In genomic region chr10:3813267-3813666, GRCh38 we compare ENCODE assay signal across 21 cellular contexts. TPM values are rescaled to one million over a fixed set of nuclear protein-coding genes. Genes with fewer than 3 reads are reported as not detected.
DNase-seq lines count a peak whose midpoint lies in the region; ATAC-seq and TF ChIP-seq lines count a peak whose summit lies in the region.
"Had no signal": no experiment of that assay in that cellular context is flagged by ENCODE, and none has a peak within 500 bp of the region (broad histone marks: within the 10 kb centered on the region; RNA-seq: fewer than 3 reads in every experiment).

No MANE protein-coding gene starts in this region.

- intact Hi-C loops in esophagus squamous epithelium (cut with DNase I) (no loop called here), cardiac septum (cut with DNase I) (no loop called here)

- no peak for TF ChIP-seq CTCF in esophagus squamous epithelium (IDR thresholded peaks at IDR 0.05)

- H3K9me3 Mint-ChIP-seq in activated naive CD4-positive, alpha-beta T cell treated with anti-CD3 and anti-CD28 coated beads, Interleukin-2, amount 50 U/mL, for 24 hours, result no peaks in the 10 kb centered on the region
- no peaks in the 10 kb centered on the region for H3K9me3 Mint-ChIP-seq in stimulated activated memory B cell treated with anti-CD40 and anti-IgM and Interleukin-4, amounts not matched to agents 10 μg/mL and 1 μg/mL and 100 μg/mL, for 72 hours
- H3K9me3 Mint-ChIP-seq: activated B cell treated with CpG ODN at 0.5 μM for 24 hours; T-helper 1 cell treated with Interleukin-12 subunit alpha and Interleukin-12 subunit beta and Interleukin-4 antibody, amounts not matched to agents 30 μg/mL and 1 μg/mL, for 36 hours had no signal

- H3K27me3 ChIP-seq in SJSA1 (replicated peaks), result no peaks in the 10 kb centered on the region
- H3K27me3 ChIP-seq in esophagus squamous epithelium, result no peaks in the 10 kb centered on the region
- H3K27me3 ChIP-seq: gastrocnemius medialis, vagina had no signal

- H3K27me3 Mint-ChIP-seq in activated naive CD4-positive, alpha-beta T cell treated with anti-CD3 and anti-CD28 coated beads, Interleukin-2, amount 50 U/mL, for 24 hours, result no peaks in the 10 kb centered on the region
- no peaks in the 10 kb centered on the region for H3K27me3 Mint-ChIP-seq in stimulated activated memory B cell treated with anti-CD40 and anti-IgM and Interleukin-4, amounts not matched to agents 10 μg/mL and 1 μg/mL and 100 μg/mL, for 72 hours
- H3K27me3 Mint-ChIP-seq: activated B cell treated with CpG ODN at 0.5 μM for 24 hours; activated CD8-positive, alpha-beta memory T cell treated with anti-CD3 and anti-CD28 coated beads, Interleukin-2, amount 10 ng/mL, durations not matched to agents 7 days and 5 days; progenitor cell of endocrine pancreas had no signal

- peak overlapping the region; percentile 65 for H3K27ac Mint-ChIP-seq in activated naive CD4-positive, alpha-beta T cell treated with anti-CD3 and anti-CD28 coated beads, Interleukin-2, amount 50 U/mL, for 24 hours
- H3K27ac Mint-ChIP-seq in stimulated activated memory B cell treated with anti-CD40 and anti-IgM and Interleukin-4, amounts not matched to agents 10 μg/mL and 1 μg/mL and 100 μg/mL, for 72 hours, result peak overlapping the region; percentile 23
- H3K27ac Mint-ChIP-seq: activated B cell treated with CpG ODN at 0.5 μM for 24 hours; progenitor cell of endocrine pancreas; T-helper 1 cell treated with Interleukin-12 subunit alpha and Interleukin-12 subunit beta and Interleukin-4 antibody, amounts not matched to agents 30 μg/mL and 1 μg/mL, for 36 hours had no signal

- peaks cover 45% of the 10 kb centered on the region for H3K4me1 Mint-ChIP-seq in activated naive CD4-positive, alpha-beta T cell treated with anti-CD3 and anti-CD28 coated beads, Interleukin-2, amount 50 U/mL, for 24 hours
- peaks cover 40% of the 10 kb centered on the region for H3K4me1 Mint-ChIP-seq in stimulated activated memory B cell treated with anti-CD40 and anti-IgM and Interleukin-4, amounts not matched to agents 10 μg/mL and 1 μg/mL and 100 μg/mL, for 72 hours

- 79 to 94% methylated on average over 4 of the region's 4 CpGs for WGBS in esophagus squamous epithelium, 2 donors

- H3K4me3 ChIP-seq in SJSA1 (no peak overlapping the region), esophagus squamous epithelium (no peak overlapping the region)
- H3K4me3 ChIP-seq: gastrocnemius medialis, GM12878, vagina had no signal

- H3K4me3 Mint-ChIP-seq in activated naive CD4-positive, alpha-beta T cell treated with anti-CD3 and anti-CD28 coated beads, Interleukin-2, amount 50 U/mL, for 24 hours, result no peak overlapping the region
- H3K4me3 Mint-ChIP-seq in stimulated activated memory B cell treated with anti-CD40 and anti-IgM and Interleukin-4, amounts not matched to agents 10 μg/mL and 1 μg/mL and 100 μg/mL, for 72 hours, result no peak overlapping the region
- H3K4me3 Mint-ChIP-seq: activated B cell treated with CpG ODN at 0.5 μM for 24 hours; activated CD8-positive, alpha-beta memory T cell treated with anti-CD3 and anti-CD28 coated beads, Interleukin-2, amount 10 ng/mL, durations not matched to agents 7 days and 5 days; T-helper 1 cell treated with Interleukin-12 subunit alpha and Interleukin-12 subunit beta and Interleukin-4 antibody, amounts not matched to agents 30 μg/mL and 1 μg/mL, for 36 hours had no signal

- H3K36me3 Mint-ChIP-seq in activated naive CD4-positive, alpha-beta T cell treated with anti-CD3 and anti-CD28 coated beads, Interleukin-2, amount 50 U/mL, for 24 hours, result no peaks in the 10 kb centered on the region
- no peaks in the 10 kb centered on the region for H3K36me3 Mint-ChIP-seq in stimulated activated memory B cell treated with anti-CD40 and anti-IgM and Interleukin-4, amounts not matched to agents 10 μg/mL and 1 μg/mL and 100 μg/mL, for 72 hours
- H3K36me3 Mint-ChIP-seq: activated CD8-positive, alpha-beta memory T cell treated with anti-CD3 and anti-CD28 coated beads, Interleukin-2, amount 10 ng/mL, durations not matched to agents 7 days and 5 days had no signal

- peak overlapping the region; percentile 11 for H3K27ac ChIP-seq in SJSA1
- peak overlapping the region in 3 of 4 donors; percentile 3 to 56 (median 43) for H3K27ac ChIP-seq in esophagus squamous epithelium
- H3K27ac ChIP-seq: vagina had no signal

- no peak for ATAC-seq in stimulated activated memory B cell treated with anti-CD40 and anti-IgM and Interleukin-4, amounts not matched to agents 10 μg/mL and 1 μg/mL and 100 μg/mL, for 72 hours
- no peak for ATAC-seq in HG02973 (IDR thresholded peaks at IDR 0.05; ENCODE audit: unreplicated experiment)
- ATAC-seq: activated CD8-positive, alpha-beta memory T cell treated with anti-CD3 and anti-CD28 coated beads, Interleukin-2, amount 10 ng/mL, durations not matched to agents 7 days and 5 days; gastrocnemius medialis; GM12878; left ventricle myocardium superior; stimulated activated naive CD8-positive, alpha-beta T cell treated with anti-CD3 and anti-CD28 coated beads, Interleukin-15, Interleukin-2, amounts not matched to agents 100 U/mL and 50 U/mL, for 24 hours had no signal

- no peak for DNase-seq in activated naive CD4-positive, alpha-beta T cell treated with Interleukin-2 at 50 U/mL for 16 hours
- DNase-seq in SJSA1 (ENCODE audit: low read depth in 1 of 2, low spot score in 2 of 2) (no peak), esophagus squamous epithelium (lab: John Stamatoyannopoulos, UW) (no peak), cardiac septum (ENCODE audit: low spot score) (no peak), NCI-H146 (lab: John Stamatoyannopoulos, UW) (no peak)
- DNase-seq: activated B cell treated with CpG ODN at 0.5 μM for 24 hours; activated CD8-positive, alpha-beta memory T cell treated with anti-CD3 and anti-CD28 coated beads, Interleukin-2, amount 10 ng/mL, durations not matched to agents 7 days and 5 days; gastrocnemius medialis; Karpas-422; left ventricle myocardium superior; NCI-H1436; NCI-H226; NK-92 treated with Interleukin-12 subunit alpha and Interleukin-12 subunit beta, amount 100 ng/mL, for 24 hours; stimulated activated naive CD8-positive, alpha-beta T cell treated with anti-CD3 and anti-CD28 coated beads, Interleukin-15, Interleukin-2, amounts not matched to agents 100 U/mL and 50 U/mL, for 24 hours had no signal

- no peaks in the 10 kb centered on the region for H3K9me3 ChIP-seq in SJSA1 (replicated peaks)
- no peaks in the 10 kb centered on the region for H3K9me3 ChIP-seq in esophagus squamous epithelium
- H3K9me3 ChIP-seq: gastrocnemius medialis, vagina had no signal

- no peak for TF ChIP-seq POLR2A in esophagus squamous epithelium (IDR thresholded peaks at IDR 0.05)

- H3K4me1 ChIP-seq in SJSA1 (replicated peaks), result peaks cover 48% of the 10 kb centered on the region
- peaks cover 23 to 52% (median 26%) of the 10 kb centered on the region in 3 donors for H3K4me1 ChIP-seq in esophagus squamous epithelium

- H3K36me3 ChIP-seq in SJSA1 (no peaks in the 10 kb centered on the region), esophagus squamous epithelium (no peaks in the 10 kb centered on the region)
- H3K36me3 ChIP-seq: gastrocnemius medialis, vagina had no signal

RNA-seq across cellular contexts. Expression of gene KLF6, which starts 28.3 kb away (rescaled TPM):
- total RNA-seq in SJSA1 (2014; rRNA removed; shearing (Covaris generic)), result 18.0 and 21.3 TPM in 2 replicates
- total RNA-seq in esophagus squamous epithelium, result 10 to 100 TPM; 39.6 to 91.2 (median 74.2) TPM
- total RNA-seq in cardiac septum, result 83.1 TPM
